ENCODE assay signal across 14 cellular contexts in genomic region chr3:194714564-194714963, GRCh38.
"Had no signal": no experiment of that assay in that cellular context is flagged by ENCODE, and none has a peak within 500 bp of the region (broad histone marks: within the 10 kb centered on the region; RNA-seq: fewer than 3 reads in every experiment).

No MANE protein-coding gene starts in this region.

- DNase-seq: activated CD4-positive, alpha-beta T cell treated with anti-CD3 and anti-CD28 coated beads, Interleukin-2, amount 50 U/mL, for 1 hour; activated naive CD4-positive, alpha-beta T cell treated with anti-CD3 and anti-CD28 coated beads, Interleukin-2, amount 50 U/mL, for 16 hours; colonic mucosa; foreskin fibroblast; glutamatergic neuron; hypothalamus; kidney glomerular epithelial cell; left ventricle myocardium superior; right lobe of liver; spleen; T-helper 9 cell had no signal

- H3K27ac ChIP-seq: cardiac muscle cell, colonic mucosa, right lobe of liver, spleen, thoracic aorta had no signal

- ATAC-seq: activated CD4-positive, CD25-positive, alpha-beta regulatory T cell treated with anti-CD3 and anti-CD28 coated beads, Interleukin-2, amount 50 U/mL, for 24 hours; left ventricle myocardium superior had no signal

- H3K27me3 ChIP-seq: cardiac muscle cell, colonic mucosa, right lobe of liver, spleen had no signal

- H3K4me3 ChIP-seq: cardiac muscle cell, colonic mucosa, right lobe of liver, spleen, thoracic aorta had no signal

- H3K9me3 ChIP-seq: colonic mucosa, right lobe of liver, spleen, thoracic aorta had no signal

- H3K4me1 ChIP-seq: colonic mucosa, right lobe of liver had no signal

- H3K36me3 ChIP-seq: cardiac muscle cell, colonic mucosa, right lobe of liver, spleen, thoracic aorta had no signal
